In genomic region chr20:9054176-9054575, GRCh38 we compare ENCODE assay signal across 24 cellular contexts. TPM values are rescaled to one million over a fixed set of nuclear protein-coding genes. Genes with fewer than 3 reads are reported as not detected.
DNase-seq lines count a peak whose midpoint lies in the region; ATAC-seq, FAIRE-seq and TF ChIP-seq lines count a peak whose summit lies in the region.
"Had no signal": no experiment of that assay in that cellular context is flagged by ENCODE, and none has a peak within 500 bp of the region (broad histone marks: within the 10 kb centered on the region; RNA-seq: fewer than 3 reads in every experiment).

No MANE protein-coding gene starts in this region.

- peak; percentile 27 for DNase-seq in AG20443 (ENCODE audit: low spot score)
- DNase-seq in IMR-90: peak; percentile 86
- peak; percentile 67 for DNase-seq in astrocyte (ENCODE audit: low read depth)
- DNase-seq in hepatic stellate cell (ENCODE audit: low spot score): peak; percentile 32
- no peak for DNase-seq in GM19238 (ENCODE audit: insufficient read length, low spot score)
- no peak for DNase-seq in stimulated activated effector memory CD8-positive, alpha-beta T cell treated with anti-CD3 and anti-CD28 coated beads, Interleukin-12 subunit alpha, Interleukin-12 subunit beta, amount 100 ng/mL, for 72 hours (ENCODE audit: low spot score in 2 of 2)
- DNase-seq in cerebellar cortex (ENCODE audit: low spot score): no peak
- DNase-seq: activated CD4-positive, alpha-beta T cell treated with anti-CD3 and anti-CD28 coated beads, Interleukin-2, amount 50 U/mL, for 1 hour; CD4-positive, alpha-beta T cell; dermis blood vessel endothelial cell; foreskin keratinocyte; hypothalamus; left ventricle myocardium superior; NCI-H446 treated with DMSO at 0.1 percent for 48 hours; SJCRH30; substantia nigra had no signal

- H4K5ac ChIP-seq in IMR-90 (ENCODE audit: low read depth, low read length): peak overlapping the region; percentile 58; the same call in 1 of the 2 replicates

- ATAC-seq in IMR-90 (ENCODE audit: low read depth) (peak; percentile 22), GM18520 (IDR thresholded peaks at IDR 0.05; ENCODE audit: unreplicated experiment) (no peak)
- ATAC-seq in stimulated activated effector memory CD8-positive, alpha-beta T cell treated with anti-CD3 and anti-CD28 coated beads, Interleukin-12 subunit alpha, Interleukin-12 subunit beta, amount 100 ng/mL, for 72 hours: no peak
- ATAC-seq: foreskin keratinocyte, left ventricle myocardium superior, Panc1 had no signal

- H4K91ac ChIP-seq in IMR-90 (ENCODE audit: insufficient read depth, low read depth, low read length): peak overlapping the region; percentile 52; the same call in 1 of the 2 replicates

- peak overlapping the region in 1 of 2 experiments; percentile 78; a peak in 2 of 4 replicates for H4K8ac ChIP-seq in IMR-90 (ENCODE audit: low read depth in 2 of 2, low read length in 2 of 2)

- H3K9me1 ChIP-seq in IMR-90 (ENCODE audit: insufficient read depth, low read length): peaks cover 18% of the 10 kb centered on the region

- no TSS peak for BruUV-seq in IMR-90 (replicated peaks; lab: Mats Ljungman, UMichigan)

- H3K9ac ChIP-seq in IMR-90 (ENCODE audit: low read depth, low read length): no peak overlapping the region
- H3K9ac ChIP-seq in astrocyte (ENCODE audit: low read length): no peak overlapping the region

- H3K36me3 Mint-ChIP-seq in astrocyte (ENCODE audit: low read depth, unreplicated experiment): no peaks in the 10 kb centered on the region
- H3K36me3 Mint-ChIP-seq in stimulated activated effector memory CD8-positive, alpha-beta T cell treated with anti-CD3 and anti-CD28 coated beads, Interleukin-12 subunit alpha, Interleukin-12 subunit beta, amount 100 ng/mL, for 72 hours: no peaks in the 10 kb centered on the region
- H3K36me3 Mint-ChIP-seq: activated naive CD8-positive, alpha-beta T cell had no signal

- CTCF ChIA-PET in IMR-90 (lab: Yijun Ruan, JAX): interaction anchor here (0.6 kb wide), 1 partner anchor 34 kb away, joined by 3 read pairs; no protein-coding TSS in a partner anchor

- TF ChIP-seq CTCF in IMR-90 (conservative IDR thresholded peaks at IDR 0.05; ENCODE audit: low read depth, low read length): no peak
- TF ChIP-seq CTCF in astrocyte (IDR thresholded peaks at IDR 0.05; ENCODE audit: insufficient read depth, low read depth, low read length): no peak

- H3K36me3 ChIP-seq in IMR-90 (ENCODE audit: control insufficient read depth, insufficient read depth, low read length) (no peaks in the 10 kb centered on the region), astrocyte (ENCODE audit: insufficient read depth, low read length) (no peaks in the 10 kb centered on the region)
- H3K36me3 ChIP-seq: SJCRH30 had no signal

- H3K14ac ChIP-seq in IMR-90 (replicated peaks; ENCODE audit: low read depth, low read length): peak overlapping the region; percentile 55

- no peaks in the 10 kb centered on the region for H3K27me3 ChIP-seq in IMR-90 (ENCODE audit: control insufficient read depth, insufficient read depth, low read length)
- H3K27me3 ChIP-seq in astrocyte (ENCODE audit: insufficient read depth, low read length): no peaks in the 10 kb centered on the region
- H3K27me3 ChIP-seq: foreskin keratinocyte had no signal

- no peak for TF ChIP-seq RAD21 in IMR-90 (IDR thresholded peaks at IDR 0.05; ENCODE audit: low read length)

- peaks cover 31% of the 10 kb centered on the region for H3K4me1 Mint-ChIP-seq in astrocyte (ENCODE audit: low read depth, unreplicated experiment)
- H3K4me1 Mint-ChIP-seq in stimulated activated effector memory CD8-positive, alpha-beta T cell treated with anti-CD3 and anti-CD28 coated beads, Interleukin-12 subunit alpha, Interleukin-12 subunit beta, amount 100 ng/mL, for 72 hours: no peaks in the 10 kb centered on the region
- H3K4me1 Mint-ChIP-seq: neural crest cell had no signal

- in situ Hi-C loops in IMR-90 (cut with MboI; ENCODE audit: low sequenced_read_pairs): loop anchor here (5.0 kb wide), 1 partner anchor 197 kb away; no protein-coding TSS in a partner anchor

- TF ChIP-seq POLR2A in IMR-90 (IDR thresholded peaks at IDR 0.05; ENCODE audit: low read depth, low read length): no peak

- peaks cover 5 to 12% of the 10 kb centered on the region in 2 experiments; a peak in 3 of 4 replicates for H3K79me1 ChIP-seq in IMR-90 (ENCODE audit: low read depth in 1 of 2, low read length in 2 of 2)

- peak overlapping the region; percentile 46; the same call in 1 of the 2 replicates for H3K23ac ChIP-seq in IMR-90 (ENCODE audit: low read depth, low read length)

- H3K27ac ChIP-seq in IMR-90 (ENCODE audit: insufficient read depth, low read length): peak overlapping the region; percentile 41
- H3K27ac ChIP-seq in astrocyte (ENCODE audit: low read depth, low read length): peak overlapping the region; percentile 39
- H3K27ac ChIP-seq: foreskin keratinocyte, SJCRH30, VCaP had no signal

- peak overlapping the region; percentile 21 for H2AK5ac ChIP-seq in IMR-90 (ENCODE audit: low read depth, low read length)

- peak overlapping the region; percentile 99 for H3K4ac ChIP-seq in IMR-90 (ENCODE audit: low read depth, low read length)

- H3K9me3 Mint-ChIP-seq in astrocyte (ENCODE audit: unreplicated experiment): peaks cover 2% of the 10 kb centered on the region
- H3K9me3 Mint-ChIP-seq in stimulated activated effector memory CD8-positive, alpha-beta T cell treated with anti-CD3 and anti-CD28 coated beads, Interleukin-12 subunit alpha, Interleukin-12 subunit beta, amount 100 ng/mL, for 72 hours: peaks cover 4% of the 10 kb centered on the region
- H3K9me3 Mint-ChIP-seq: CD4-positive, alpha-beta T cell had no signal

- no peak overlapping the region for H3K4me3 Mint-ChIP-seq in astrocyte (ENCODE audit: unreplicated experiment)
- no peak overlapping the region for H3K4me3 Mint-ChIP-seq in stimulated activated effector memory CD8-positive, alpha-beta T cell treated with anti-CD3 and anti-CD28 coated beads, Interleukin-12 subunit alpha, Interleukin-12 subunit beta, amount 100 ng/mL, for 72 hours
- H3K4me3 Mint-ChIP-seq: activated naive CD8-positive, alpha-beta T cell; CD4-positive, alpha-beta T cell; neural crest cell; T-helper 1 cell treated with Interleukin-12 subunit alpha and Interleukin-12 subunit beta and Interleukin-4 antibody, amounts not matched to agents 30 μg/mL and 1 μg/mL, for 36 hours had no signal

- dilution Hi-C loops in IMR-90 (cut with HindIII; ENCODE audit: low sequenced_read_pairs, unreplicated experiment): no loop called here

- FAIRE-seq in astrocyte (lab: Jason Lieb, UNC): no peak
- FAIRE-seq: islet of Langerhans had no signal

- H3K4me3 ChIP-seq in IMR-90 (ENCODE audit: insufficient read depth, low read depth, low read length) (no peak overlapping the region), astrocyte (ENCODE audit: insufficient read depth, low read depth, low read length) (no peak overlapping the region)
- H3K4me3 ChIP-seq: SJCRH30 had no signal

- intact Hi-C loops in IMR-90 (cut with micrococcal nuclease): loop anchor here (5.0 kb wide), 1 partner anchor 202 kb away; no protein-coding TSS in a partner anchor

- H3K27me3 Mint-ChIP-seq in astrocyte (ENCODE audit: low read depth, unreplicated experiment): no peaks in the 10 kb centered on the region
- H3K27me3 Mint-ChIP-seq: activated naive CD8-positive, alpha-beta T cell; CD4-positive, alpha-beta T cell had no signal

- H2BK5ac ChIP-seq in IMR-90 (ENCODE audit: low read depth, low read length, poor library complexity, severe bottlenecking): peak overlapping the region; percentile 98

- H3K27ac Mint-ChIP-seq in astrocyte (ENCODE audit: unreplicated experiment): no peak overlapping the region
- H3K27ac Mint-ChIP-seq in stimulated activated effector memory CD8-positive, alpha-beta T cell treated with anti-CD3 and anti-CD28 coated beads, Interleukin-12 subunit alpha, Interleukin-12 subunit beta, amount 100 ng/mL, for 72 hours: no peak overlapping the region
- H3K27ac Mint-ChIP-seq: activated naive CD8-positive, alpha-beta T cell; activated T-helper 2 cell treated with anti-CD3 and anti-CD28 coated beads, Interferon-gamma antibody, Interleukin-2, Interleukin-4, amounts not matched to agents 10 μg/mL and 5 μg/mL and 100 μg/mL, durations not matched to agents 14 hours and 24 hours and 36 hours; CD4-positive, alpha-beta T cell; T-helper 1 cell treated with Interleukin-12 subunit alpha and Interleukin-12 subunit beta and Interleukin-4 antibody, amounts not matched to agents 30 μg/mL and 1 μg/mL, for 36 hours had no signal

- H2AK9ac ChIP-seq in IMR-90 (replicated peaks; ENCODE audit: low read depth, low read length, poor library complexity): no peak overlapping the region

- no peaks in the 10 kb centered on the region for H3K79me2 ChIP-seq in astrocyte (ENCODE audit: insufficient read depth, low read length)

- peak overlapping the region; percentile 31; the same call in 1 of the 2 replicates for H3K4me2 ChIP-seq in IMR-90 (ENCODE audit: low read depth, low read length)
- peak overlapping the region; percentile 36 for H3K4me2 ChIP-seq in astrocyte (ENCODE audit: low read length)

- peak overlapping the region; percentile 55; the same call in 1 of the 3 replicates for H2BK15ac ChIP-seq in IMR-90 (ENCODE audit: low read depth, low read length)

- peak overlapping the region; percentile 99 for H2BK20ac ChIP-seq in IMR-90 (ENCODE audit: low read depth, low read length)

- H3K18ac ChIP-seq in IMR-90 (ENCODE audit: low read depth, low read length): peak overlapping the region; percentile 66; the same call in 1 of the 2 replicates

- H3K4me1 ChIP-seq in IMR-90 (ENCODE audit: control insufficient read depth, insufficient read depth, low read length) (peaks cover 25% of the 10 kb centered on the region), astrocyte (ENCODE audit: insufficient read depth, low read length) (peaks cover 31% of the 10 kb centered on the region)
- H3K4me1 ChIP-seq: SJCRH30 had no signal

- H2AFZ ChIP-seq in IMR-90 (replicated peaks; ENCODE audit: low read length, poor library complexity) (peak overlapping the region; percentile 9), astrocyte (ENCODE audit: low read depth, low read length) (peak overlapping the region; percentile 7)

- H3K9me3 ChIP-seq in IMR-90 (ENCODE audit: control insufficient read depth, insufficient read depth, low read length): no peaks in the 10 kb centered on the region; the same call in 1 of the 2 replicates
- no peaks in the 10 kb centered on the region for H3K9me3 ChIP-seq in astrocyte (ENCODE audit: insufficient read depth, low read depth, low read length)
- H3K9me3 ChIP-seq: SJCRH30 had no signal

- WGBS in IMR-90 (ENCODE audit: extremely low coverage in 2 of 2, insufficient read length in 1 of 2), 2 experiments: no CpG with 5 or more reads among the region's 3 CpGs

- H4K20me1 ChIP-seq in IMR-90 (ENCODE audit: insufficient read depth, low read length) (no peaks in the 10 kb centered on the region), astrocyte (ENCODE audit: insufficient read depth, low read length) (no peaks in the 10 kb centered on the region)

- peak overlapping the region; percentile 100 for H2BK120ac ChIP-seq in IMR-90 (ENCODE audit: low read depth, low read length)

- H3K56ac ChIP-seq in IMR-90 (ENCODE audit: extremely low read depth, insufficient read depth, low read length): peak overlapping the region; percentile 86; the same call in 1 of the 2 replicates

- POLR2A ChIA-PET in IMR-90 (lab: Charles Lee; ENCODE audit: unreplicated experiment): no interaction called here

RNA-seq across cellular contexts. Expression of gene PLCB4, which starts 14.7 kb away (rescaled TPM):
- 24.0 and 28.3 TPM in 2 replicates for total RNA-seq in IMR-90 (2012; rRNA removed)
- polyA plus RNA-seq in IMR-90 (2012; rRNA removed): 9.1 and 12.5 TPM in 2 replicates
- polyA plus RNA-seq in IMR-90 (2012; cell fraction: cytosol; rRNA removed): 1.9 and 2.7 TPM in 2 replicates
- polyA plus RNA-seq in IMR-90 (2012; cell fraction: nucleus; rRNA removed; ENCODE audit: low replicate concordance): 3.8 and 32.9 TPM in 2 replicates
- 38.9 and 58.2 TPM in 2 replicates for total RNA-seq in astrocyte
- total RNA-seq: activated T-helper 2 cell treated with anti-CD3 and anti-CD28 coated beads, Interferon-gamma antibody, Interleukin-2, Interleukin-4, amounts not matched to agents 10 μg/mL and 5 μg/mL and 100 μg/mL, durations not matched to agents 14 hours and 24 hours and 36 hours had no signal

Comparison
In these comparisons a context has a peak if more than half of its experiments do, and no peak if none do; other contexts are left out.
1. DNase-seq: peak in AG20443 (single experiment), IMR-90 (single experiment), astrocyte (single experiment) and hepatic stellate cell (single experiment); none in GM19238 (single experiment), stimulated activated effector memory CD8-positive, alpha-beta T cell treated with anti-CD3 and anti-CD28 coated beads, Interleukin-12 subunit alpha, Interleukin-12 subunit beta, amount 100 ng/mL, for 72 hours (0 of 2) and cerebellar cortex (single experiment).